9 cellular contexts compared by ENCODE assay signal in the genomic region with DNA sequence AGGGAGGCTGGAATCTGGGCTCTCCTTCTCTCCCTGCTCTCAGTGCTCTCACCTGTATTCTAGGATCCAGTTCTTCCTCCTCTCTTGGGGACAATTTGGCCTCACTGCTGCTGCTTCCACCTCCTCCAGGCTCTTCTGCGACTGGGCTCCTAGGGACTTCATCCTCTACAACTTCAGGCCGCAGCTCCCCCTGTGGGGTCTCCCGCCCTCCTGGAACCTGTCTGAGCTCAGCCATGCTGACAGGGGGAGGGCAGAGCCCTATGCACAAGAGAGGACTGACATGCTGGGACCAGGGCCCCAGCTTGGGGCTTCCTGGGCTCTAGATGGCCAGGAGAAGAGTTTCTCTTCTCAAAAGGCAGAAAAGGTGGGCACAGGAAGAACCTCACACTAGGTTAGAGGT. TPM values are rescaled to one million over a fixed set of nuclear protein-coding genes. Genes with fewer than 3 reads are reported as not detected.
DNase-seq lines count a peak whose midpoint lies in the region; ATAC-seq and TF ChIP-seq lines count a peak whose summit lies in the region.
"Had no signal": no experiment of that assay in that cellular context is flagged by ENCODE, and none has a peak within 500 bp of the region (broad histone marks: within the 10 kb centered on the region; RNA-seq: fewer than 3 reads in every experiment).

No MANE protein-coding gene starts in this region.

- no peaks in the 10 kb centered on the region for H3K9me3 Mint-ChIP-seq in HFFc6
- no peaks in the 10 kb centered on the region for H3K9me3 Mint-ChIP-seq in activated CD8-positive, alpha-beta T cell treated with anti-CD3 and anti-CD28 coated beads, Interleukin-2, amount 10 ng/mL, durations not matched to agents 7 days and 5 days (ENCODE audit: insufficient read depth)

- DNase-seq in HFFc6 (no peak), activated gamma-delta T cell (lab: John Stamatoyannopoulos, UW) (no peak), ACHN (no peak)
- DNase-seq in activated CD8-positive, alpha-beta T cell treated with anti-CD3 and anti-CD28 coated beads, Interleukin-2, amount 10 ng/mL, durations not matched to agents 7 days and 5 days = no peak
- DNase-seq: NCI-H82 had no signal

- H3K4me3 ChIP-seq in iPS-18a (ENCODE audit: low read length) (peak overlapping the region; percentile 89), skin epidermis (peak overlapping the region; percentile 67 to 90 (median 75))

- no peak for ATAC-seq in activated CD8-positive, alpha-beta T cell treated with anti-CD3 and anti-CD28 coated beads, Interleukin-2, amount 10 ng/mL, durations not matched to agents 7 days and 5 days
- ATAC-seq in GM18505 (IDR thresholded peaks at IDR 0.05; ENCODE audit: unreplicated experiment) = no peak
- no peak for ATAC-seq in GM19035 (IDR thresholded peaks at IDR 0.05; ENCODE audit: unreplicated experiment)

- H3K27me3 ChIP-seq in iPS-18a (ENCODE audit: control insufficient read depth, insufficient read depth, low read length) = no peaks in the 10 kb centered on the region

- H3K9ac ChIP-seq in iPS-18a (ENCODE audit: low read length) = no peak overlapping the region

- peaks cover 12% of the 10 kb centered on the region for H3K36me3 ChIP-seq in iPS-18a (ENCODE audit: control insufficient read depth, low read depth, low read length)

- H3K27ac ChIP-seq in iPS-18a (ENCODE audit: low read length) (no peak overlapping the region), skin epidermis (peak overlapping the region in 18 of 21 experiments; percentile 86 to 99 (median 93))

- TF ChIP-seq POLR2A in GM18505 (IDR thresholded peaks at IDR 0.05; ENCODE audit: borderline replicate concordance, extremely low read depth, insufficient read depth, insufficient read length) = no peak

- in situ Hi-C loops in ACHN (cut with HindIII; ENCODE audit: low pct_ligation_motif_present, low pct_unique_long_range_greater_than_20kb, low sequenced_read_pairs) = no loop called here

- peaks cover 85% of the 10 kb centered on the region for H3K4me1 Mint-ChIP-seq in HFFc6 (ENCODE audit: low read depth)
- H3K4me1 Mint-ChIP-seq in activated CD8-positive, alpha-beta T cell treated with anti-CD3 and anti-CD28 coated beads, Interleukin-2, amount 10 ng/mL, durations not matched to agents 7 days and 5 days (ENCODE audit: low read depth) = peaks cover 49% of the 10 kb centered on the region

- H3K27ac Mint-ChIP-seq in HFFc6 = peak overlapping the region; percentile 98
- H3K27ac Mint-ChIP-seq in activated CD8-positive, alpha-beta T cell treated with anti-CD3 and anti-CD28 coated beads, Interleukin-2, amount 10 ng/mL, durations not matched to agents 7 days and 5 days = peak overlapping the region; percentile 98

- CTCF ChIA-PET in activated CD8-positive, alpha-beta T cell treated with anti-CD3 and anti-CD28 coated beads, Interleukin-2, amount 10 ng/mL, durations not matched to agents 7 days and 5 days (lab: Charles Lee) = interaction anchor here (4.9 kb wide), 1 partner anchor 13 kb away, joined by 69 read pairs; the partner anchor contains the start of gene ZNF672

- H3K4me1 ChIP-seq in iPS-18a (ENCODE audit: control insufficient read depth, low read depth, low read length) = no peaks in the 10 kb centered on the region

- no peaks in the 10 kb centered on the region; the same call in 1 of the 2 replicates for H3K27me3 Mint-ChIP-seq in HFFc6 (ENCODE audit: insufficient read depth)
- no peaks in the 10 kb centered on the region for H3K27me3 Mint-ChIP-seq in activated CD8-positive, alpha-beta T cell treated with anti-CD3 and anti-CD28 coated beads, Interleukin-2, amount 10 ng/mL, durations not matched to agents 7 days and 5 days (ENCODE audit: low read depth)

- peak overlapping the region; percentile 94 for H3K4me3 Mint-ChIP-seq in HFFc6
- peak overlapping the region; percentile 84 for H3K4me3 Mint-ChIP-seq in activated CD8-positive, alpha-beta T cell treated with anti-CD3 and anti-CD28 coated beads, Interleukin-2, amount 10 ng/mL, durations not matched to agents 7 days and 5 days

- H3K9me3 ChIP-seq in iPS-18a (ENCODE audit: control insufficient read depth, low read depth, low read length) = no peaks in the 10 kb centered on the region

- POLR2A ChIA-PET in activated CD8-positive, alpha-beta T cell treated with anti-CD3 and anti-CD28 coated beads, Interleukin-2, amount 10 ng/mL, durations not matched to agents 7 days and 5 days (lab: Charles Lee) = interaction anchor here (2.3 to 5.0 kb wide), 2 partner anchors 14 to 34 kb away, joined by 17 to 52 read pairs; partner anchors contain the start of genes ZNF672 and ZNF692

- H3K36me3 Mint-ChIP-seq in HFFc6 (ENCODE audit: low read depth) = peaks cover 44% of the 10 kb centered on the region
- H3K36me3 Mint-ChIP-seq in activated CD8-positive, alpha-beta T cell treated with anti-CD3 and anti-CD28 coated beads, Interleukin-2, amount 10 ng/mL, durations not matched to agents 7 days and 5 days (ENCODE audit: low read depth) = peaks cover 37% of the 10 kb centered on the region

- no peak for TF ChIP-seq CTCF in HFFc6 (IDR thresholded peaks at IDR 0.05)

RNA-seq across cellular contexts. Expression of gene SH3BP5L, which starts 1.0 kb away (rescaled TPM):
- total RNA-seq in HFFc6 (2021; fragmentation: NEBNext Ultra II Directional; extraction: Animal tissue kit (Norgen Biotek cat#: 25700)) = 10 to 100 TPM; 29.8 to 42.1 (median 32.2) TPM
- 10 to 100 TPM; 28.9 to 31.4 TPM for total RNA-seq in activated CD8-positive, alpha-beta T cell treated with anti-CD3 and anti-CD28 coated beads, Interleukin-2, amount 10 ng/mL, durations not matched to agents 7 days and 5 days

RNA-seq across cellular contexts. Expression of gene ZNF672, which starts 13.3 kb away (rescaled TPM):
- total RNA-seq in HFFc6 (2021; fragmentation: NEBNext Ultra II Directional; extraction: Animal tissue kit (Norgen Biotek cat#: 25700)) = 10 to 100 TPM; 13.8 to 20.8 (median 17.6) TPM
- total RNA-seq in activated CD8-positive, alpha-beta T cell treated with anti-CD3 and anti-CD28 coated beads, Interleukin-2, amount 10 ng/mL, durations not matched to agents 7 days and 5 days = 10 to 100 TPM; 48.4 to 54.5 TPM

RNA-seq across cellular contexts. Expression of gene ZNF692, which starts 34.2 kb away (rescaled TPM):
- total RNA-seq in HFFc6 (2021; fragmentation: NEBNext Ultra II Directional; extraction: Animal tissue kit (Norgen Biotek cat#: 25700)) = 10 to 100 TPM; 18.4 to 28.9 (median 21.1) TPM
- 10 to 100 TPM; 52.7 to 66.8 TPM for total RNA-seq in activated CD8-positive, alpha-beta T cell treated with anti-CD3 and anti-CD28 coated beads, Interleukin-2, amount 10 ng/mL, durations not matched to agents 7 days and 5 days
